In genomic region chr11:116234989-116235567, GRCh38 we compare ENCODE assay signal across 14 cellular contexts.
"Had no signal": no experiment of that assay in that cellular context is flagged by ENCODE, and none has a peak within 500 bp of the region (broad histone marks: within the 10 kb centered on the region; RNA-seq: fewer than 3 reads in every experiment).

No MANE protein-coding gene starts in this region.

- H3K79me2 ChIP-seq: parathyroid adenoma had no signal

- H3K4me2 ChIP-seq: smooth muscle cell had no signal

- H2AFZ ChIP-seq: parathyroid adenoma had no signal

- H3K4me3 Mint-ChIP-seq: activated CD8-positive, alpha-beta T cell treated with anti-CD3 and anti-CD28 coated beads, Interleukin-2, amount 10 ng/mL, durations not matched to agents 7 days and 5 days; activated naive CD4-positive, alpha-beta T cell treated with anti-CD3 and anti-CD28 coated beads for 36 hours; naive thymus-derived CD4-positive, alpha-beta T cell had no signal

- H3K4me1 ChIP-seq: parathyroid adenoma, thyroid gland had no signal

- H3K9me3 Mint-ChIP-seq: activated naive CD4-positive, alpha-beta T cell treated with anti-CD3 and anti-CD28 coated beads for 36 hours had no signal

- H3K36me3 Mint-ChIP-seq: naive thymus-derived CD4-positive, alpha-beta T cell had no signal

- H3K27me3 ChIP-seq: cardiac muscle cell, right atrium auricular region, thyroid gland, vagina had no signal

- H3K27ac ChIP-seq: cardiac muscle cell, esophagus muscularis mucosa, parathyroid adenoma, right atrium auricular region, thyroid gland, vagina had no signal

- H3K27ac Mint-ChIP-seq: activated CD8-positive, alpha-beta T cell treated with anti-CD3 and anti-CD28 coated beads, Interleukin-2, amount 10 ng/mL, durations not matched to agents 7 days and 5 days; activated naive CD4-positive, alpha-beta T cell treated with anti-CD3 and anti-CD28 coated beads for 36 hours; naive thymus-derived CD4-positive, alpha-beta T cell had no signal

- H3K4me3 ChIP-seq: cardiac muscle cell, esophagus muscularis mucosa, lung, right atrium auricular region, smooth muscle cell, thyroid gland, vagina had no signal

- H3K36me3 ChIP-seq: cardiac muscle cell, esophagus muscularis mucosa, right atrium auricular region, thyroid gland, vagina had no signal

- H3K4me1 Mint-ChIP-seq: naive thymus-derived CD4-positive, alpha-beta T cell had no signal

- ATAC-seq: activated CD8-positive, alpha-beta T cell treated with anti-CD3 and anti-CD28 coated beads, Interleukin-2, amount 10 ng/mL, durations not matched to agents 7 days and 5 days; left colon; naive thymus-derived CD4-positive, alpha-beta T cell had no signal

- DNase-seq: activated CD4-positive, alpha-beta T cell treated with anti-CD3 and anti-CD28 coated beads for 48 hours; activated CD8-positive, alpha-beta T cell treated with anti-CD3 and anti-CD28 coated beads, Interleukin-2, amount 10 ng/mL, durations not matched to agents 7 days and 5 days; activated naive CD4-positive, alpha-beta T cell treated with anti-CD3 and anti-CD28 coated beads for 36 hours; hypothalamus; left colon; naive thymus-derived CD4-positive, alpha-beta T cell; thyroid gland had no signal

- H3K9me3 ChIP-seq: esophagus muscularis mucosa, right atrium auricular region, thyroid gland, vagina had no signal
